In genomic region chr4:56681158-56681848, GRCh38 we compare ENCODE assay signal across 8 cellular contexts. TPM values are rescaled to one million over a fixed set of nuclear protein-coding genes. Genes with fewer than 3 reads are reported as not detected.
DNase-seq lines count a peak whose midpoint lies in the region; ATAC-seq and TF ChIP-seq lines count a peak whose summit lies in the region.

TSS of gene HOPX (minus strand) at chr4:56681296. CDS start at chr4:56657816, 23,480 bp downstream.

- intact Hi-C loops in upper lobe of right lung (cut with DNase I), result no loop called here

- H3K4me1 ChIP-seq in upper lobe of right lung, result peaks cover 7% of the 10 kb centered on the region

- H3K4me3 ChIP-seq in GM12865 (ENCODE audit: low read depth, low read length) (no peak within 1 kb of the TSS), upper lobe of right lung (peak within 1 kb of the TSS; percentile 40)

- no peaks in the 10 kb centered on the region for H3K36me3 ChIP-seq in upper lobe of right lung

- H3K9me3 ChIP-seq in upper lobe of right lung, result no peaks in the 10 kb centered on the region

- ATAC-seq in HG03045 (IDR thresholded peaks at IDR 0.05; ENCODE audit: unreplicated experiment), result peak; percentile 80
- peak; percentile 78 to 93 for ATAC-seq in activated CD4-positive, CD25-positive, alpha-beta regulatory T cell treated with anti-CD3 and anti-CD28 coated beads, Interleukin-2, amount 50 U/mL, for 24 hours
- ATAC-seq in upper lobe of right lung, result peak; percentile 90
- ATAC-seq in GM21423 (IDR thresholded peaks at IDR 0.05; ENCODE audit: unreplicated experiment), result no peak
- no peak for ATAC-seq in left lobe of liver

- no peaks in the 10 kb centered on the region for H3K27me3 ChIP-seq in upper lobe of right lung

- TF ChIP-seq CTCF in GM12865 (IDR thresholded peaks at IDR 0.05; ENCODE audit: insufficient read depth, low read depth, low read length, missing control alignments), result no peak
- no peak for TF ChIP-seq CTCF in upper lobe of right lung (IDR thresholded peaks at IDR 0.05)

- H3K27ac ChIP-seq in upper lobe of right lung, result peak within 1 kb of the TSS; percentile 76

- DNase-seq in GM12865 (ENCODE audit: low read depth), result peak; percentile 38
- DNase-seq in cerebellum (ENCODE audit: low spot score), result no peak
- no peak for DNase-seq in occipital lobe (lab: John Stamatoyannopoulos, UW)
- peak; percentile 86 for DNase-seq in upper lobe of right lung
- DNase-seq in left lobe of liver (ENCODE audit: low spot score), result no peak

RNA-seq across cellular contexts. Expression of gene HOPX, which starts in this region (rescaled TPM):
- 17.4 TPM for total RNA-seq in cerebellum
- total RNA-seq in occipital lobe, result 79.2 TPM
- total RNA-seq in upper lobe of right lung, result 520 TPM
- total RNA-seq in left lobe of liver, result 0.30 TPM

Comparison
In these comparisons a context has a peak if more than half of its experiments do, and no peak if none do; other contexts are left out.
1. RNA of gene HOPX (total RNA-seq): 520 TPM in upper lobe of right lung (single experiment), 79.2 TPM in occipital lobe (single experiment) and 17.4 TPM in cerebellum (single experiment); 0.30 TPM in left lobe of liver (single experiment); every median in the first group is over 10 times any median in the second.
2. DNase-seq: peak in GM12865 (single experiment) and upper lobe of right lung (single experiment); none in cerebellum (single experiment), occipital lobe (single experiment) and left lobe of liver (single experiment).
3. ATAC-seq: peak in HG03045 (single experiment), activated CD4-positive, CD25-positive, alpha-beta regulatory T cell treated with anti-CD3 and anti-CD28 coated beads, Interleukin-2, amount 50 U/mL, for 24 hours (2 of 2) and upper lobe of right lung (single experiment); none in GM21423 (single experiment) and left lobe of liver (single experiment).